Comparison of ENCODE assay signal across 1 cellular context in genomic region chr7:128869944-128870285, GRCh38.
TF ChIP-seq lines count a peak whose summit lies in the region.

No MANE protein-coding gene starts in this region.

TF ChIP-seq in GM23338, 12 proteins besides CTCF, POLR2A, EP300 and RAD21 (continued from another document):
- TF ChIP-seq ZNF462 (CRISPR knock-in tag; IDR thresholded peaks at IDR 0.05) = no peak
- TF ChIP-seq EZH2phosphoT487 (IDR thresholded peaks at IDR 0.05; ENCODE audit: unreplicated experiment) = no peak
- TF ChIP-seq JUNB (IDR thresholded peaks at IDR 0.05; ENCODE audit: unreplicated experiment) = no peak
- no peak for TF ChIP-seq ZNF331 (CRISPR knock-in tag; IDR thresholded peaks at IDR 0.05; ENCODE audit: low read depth)
- no peak for TF ChIP-seq EZH2 (IDR thresholded peaks at IDR 0.05; ENCODE audit: low read depth, unreplicated experiment)
- no peak for TF ChIP-seq NANOG (IDR thresholded peaks at IDR 0.05; ENCODE audit: borderline replicate concordance)
- TF ChIP-seq REST (IDR thresholded peaks at IDR 0.05; ENCODE audit: unreplicated experiment) = no peak
- TF ChIP-seq ETS1 (IDR thresholded peaks at IDR 0.05) = no peak
- no peak for TF ChIP-seq ZNF114 (CRISPR knock-in tag; IDR thresholded peaks at IDR 0.05)
